In genomic region chr22:22687638-22688500, GRCh38 we compare ENCODE assay signal across 10 cellular contexts. TPM values are rescaled to one million over a fixed set of nuclear protein-coding genes. Genes with fewer than 3 reads are reported as not detected.
DNase-seq lines count a peak whose midpoint lies in the region; ATAC-seq, FAIRE-seq and TF ChIP-seq lines count a peak whose summit lies in the region.
"Had no signal": no experiment of that assay in that cellular context is flagged by ENCODE, and none has a peak within 500 bp of the region (broad histone marks: within the 10 kb centered on the region; RNA-seq: fewer than 3 reads in every experiment).

No MANE protein-coding gene starts in this region.

- peaks cover 2% of the 10 kb centered on the region for H3K4me1 ChIP-seq in endothelial cell of umbilical vein (ENCODE audit: control insufficient read depth, extremely low read depth, insufficient read depth, low read length)

- H4K20me1 ChIP-seq in endothelial cell of umbilical vein (replicated peaks; ENCODE audit: control insufficient read depth, extremely low read depth, insufficient read depth, low read length): no peaks in the 10 kb centered on the region

- BruUV-seq in endothelial cell of umbilical vein (replicated peaks; lab: Mats Ljungman, UMichigan): no TSS peak

- H3K36me3 ChIP-seq in endothelial cell of umbilical vein (ENCODE audit: control insufficient read depth in 2 of 2, extremely low read depth in 1 of 2, insufficient read depth in 2 of 2, low read length in 2 of 2): no peaks in the 10 kb centered on the region

- peak; percentile 81 for TF ChIP-seq CTCF in HL-60 (IDR thresholded peaks at IDR 0.05; ENCODE audit: insufficient read depth, low read length)
- peak; percentile 70 to 73 for TF ChIP-seq CTCF in endothelial cell of umbilical vein (IDR thresholded peaks at IDR 0.05; ENCODE audit: extremely low read depth in 1 of 2, insufficient read depth in 1 of 2, low read depth in 1 of 2, low read length in 2 of 2)

- no peak overlapping the region for H3K4me3 ChIP-seq in HL-60 (replicated peaks; ENCODE audit: insufficient read depth, low read length)
- no peak overlapping the region for H3K4me3 ChIP-seq in endothelial cell of umbilical vein (replicated peaks in 1 of 3; ENCODE audit: insufficient read depth in 1 of 3, low read depth in 1 of 3, low read length in 3 of 3)

- no peaks in the 10 kb centered on the region for H3K27me3 ChIP-seq in HL-60 (ENCODE audit: insufficient read depth, poor library complexity, severe bottlenecking)
- peaks cover 2 to 10% of the 10 kb centered on the region in 2 experiments for H3K27me3 ChIP-seq in endothelial cell of umbilical vein (ENCODE audit: control insufficient read depth in 2 of 2, insufficient read depth in 2 of 2, low read length in 2 of 2)

- H3K27ac ChIP-seq in HL-60 (replicated peaks) (no peak overlapping the region), endothelial cell of umbilical vein (ENCODE audit: insufficient read depth, low read depth, low read length) (no peak overlapping the region)

- peak; percentile 97 for FAIRE-seq in endothelial cell of umbilical vein (lab: Jason Lieb, UNC)
- FAIRE-seq: A204.1 had no signal

- no peak overlapping the region for H3K9ac ChIP-seq in endothelial cell of umbilical vein (replicated peaks; ENCODE audit: extremely low read depth, insufficient read depth, low read length)

- DNase-seq in DMS 273 (lab: John Stamatoyannopoulos, UW; ENCODE audit: unreplicated experiment): peak; percentile 56
- no peak for DNase-seq in DMS 273 treated with DMSO at 0.1 percent for 48 hours (lab: John Stamatoyannopoulos, UW)
- DNase-seq in HL-60 (ENCODE audit: low read depth in 1 of 2, low spot score in 1 of 2): peak in 1 of 2 experiments; percentile 19
- peak; percentile 67 for DNase-seq in endothelial cell of umbilical vein (ENCODE audit: low read depth, low spot score)
- peak; percentile 12 for DNase-seq in midbrain (lab: John Stamatoyannopoulos, UW)
- DNase-seq in AML-193 (lab: John Stamatoyannopoulos, UW): no peak

- no peaks in the 10 kb centered on the region for H3K9me3 ChIP-seq in endothelial cell of umbilical vein (replicated peaks; ENCODE audit: control insufficient read depth, insufficient read depth, low read length)

- ATAC-seq in SK-N-SH treated with all-trans-retinoic acid at 6 μM for 48 hours (peak; percentile 97), HG02981 (IDR thresholded peaks at IDR 0.05; ENCODE audit: unreplicated experiment) (no peak)

- no peaks in the 10 kb centered on the region for H3K9me1 ChIP-seq in endothelial cell of umbilical vein (replicated peaks; ENCODE audit: control insufficient read depth, extremely low read depth, insufficient read depth, low read length)

- no peaks in the 10 kb centered on the region for H3K79me2 ChIP-seq in endothelial cell of umbilical vein (ENCODE audit: control insufficient read depth, insufficient read depth, low read length)

- H3K4me2 ChIP-seq in endothelial cell of umbilical vein (ENCODE audit: insufficient read depth, low read length): no peak overlapping the region

- no peak for TF ChIP-seq POLR2A in endothelial cell of umbilical vein (IDR thresholded peaks at IDR 0.05; ENCODE audit: low read depth, low read length)

- dilution Hi-C loops in endothelial cell of umbilical vein (cut with MboI; ENCODE audit: extremely low pct_ligation_motif_present, low sequenced_read_pairs): no loop called here

- H2AFZ ChIP-seq in endothelial cell of umbilical vein (ENCODE audit: low read depth, low read length): no peak overlapping the region

- intact Hi-C loops in endothelial cell of umbilical vein (cut with micrococcal nuclease): loop anchor here (10.0 kb wide), 1 partner anchor 103 kb away; no protein-coding TSS in a partner anchor

- CTCF ChIA-PET in endothelial cell of umbilical vein (lab: Charles Lee): no interaction called here

- POLR2A ChIA-PET in endothelial cell of umbilical vein (lab: Charles Lee): no interaction called here

TF ChIP-seq in SK-N-SH treated with all-trans-retinoic acid at 6 μM for 48 hours, 23 proteins besides CTCF, POLR2A, EP300 and RAD21 (continues in another document):
- no peak for TF ChIP-seq TOX (CRISPR knock-in tag; IDR thresholded peaks at IDR 0.05; ENCODE audit: borderline replicate concordance)
- TF ChIP-seq PATZ1 (CRISPR knock-in tag; IDR thresholded peaks at IDR 0.05; ENCODE audit: borderline replicate concordance): no peak

TF ChIP-seq in endothelial cell of umbilical vein, 7 proteins besides CTCF, POLR2A, EP300 and RAD21:
- TF ChIP-seq GATA2 (IDR thresholded peaks at IDR 0.05; ENCODE audit: insufficient read depth, insufficient read length, low read depth, low read length) (no peak), JUN (IDR thresholded peaks at IDR 0.05; ENCODE audit: borderline replicate concordance, insufficient read depth, insufficient read length, low read depth) (no peak), MAX (IDR thresholded peaks at IDR 0.05; ENCODE audit: insufficient read depth, insufficient read length) (no peak), EZH2 (IDR thresholded peaks at IDR 0.05; ENCODE audit: borderline replicate concordance, low read depth, low read length, severe bottlenecking) (no peak), MYC (IDR thresholded peaks at IDR 0.05; ENCODE audit: low read depth, low read length) (no peak)

RNA-seq across cellular contexts. Expression of gene GGTLC2, which starts 43.5 kb away (rescaled TPM):
- not detected in 2 replicates for total RNA-seq in endothelial cell of umbilical vein
- polyA plus RNA-seq in endothelial cell of umbilical vein: not detected in 2 replicates
- not detected in 2 replicates for polyA plus RNA-seq in endothelial cell of umbilical vein (2011; cell fraction: cytosol; rRNA removed)
- not detected in 2 replicates for polyA plus RNA-seq in endothelial cell of umbilical vein (2011; cell fraction: nucleus; rRNA removed)
- not detected in 2 replicates for polyA plus RNA-seq in endothelial cell of umbilical vein (2012)
- polyA minus RNA-seq in endothelial cell of umbilical vein: not detected in 2 replicates
- not detected for polyA minus RNA-seq in endothelial cell of umbilical vein (2011; cell fraction: cytosol; rRNA and poly(A)+ RNA removed)
- not detected in 2 replicates for polyA minus RNA-seq in endothelial cell of umbilical vein (2011; cell fraction: nucleus; rRNA and poly(A)+ RNA removed)
- total RNA-seq: activated CD8-positive, alpha-beta memory T cell treated with anti-CD3 and anti-CD28 coated beads for 36 hours had no signal

Comparison
In these comparisons a context has a peak if more than half of its experiments do, and no peak if none do; other contexts are left out.
1. DNase-seq: peak in DMS 273 (single experiment), endothelial cell of umbilical vein (single experiment) and midbrain (single experiment); none in DMS 273 treated with DMSO at 0.1 percent for 48 hours (single experiment) and AML-193 (0 of 2).